ENCODE assay signal across 24 cellular contexts in genomic region chr5:180606215-180606785, GRCh38. TPM values are rescaled to one million over a fixed set of nuclear protein-coding genes. Genes with fewer than 3 reads are reported as not detected.
DNase-seq lines count a peak whose midpoint lies in the region; ATAC-seq and TF ChIP-seq lines count a peak whose summit lies in the region.
"Had no signal": no experiment of that assay in that cellular context is flagged by ENCODE, and none has a peak within 500 bp of the region (broad histone marks: within the 10 kb centered on the region; RNA-seq: fewer than 3 reads in every experiment).

No MANE protein-coding gene starts in this region.

- in situ Hi-C loops in G401 (cut with HindIII; ENCODE audit: low sequenced_read_pairs), result no loop called here

- no peaks in the 10 kb centered on the region for H3K27me3 ChIP-seq in PC-3 (ENCODE audit: low read length)
- H3K27me3 ChIP-seq: BLaER1, heart left ventricle, Peyer's patch had no signal

- H3F3A ChIP-seq in PC-3 (ENCODE audit: low read length, unreplicated experiment), result no peaks in the 10 kb centered on the region

- H3K27ac Mint-ChIP-seq in type B pancreatic cell, result no peak overlapping the region
- H3K27ac Mint-ChIP-seq: activated B cell treated with CpG ODN at 0.5 μM for 24 hours; activated naive CD4-positive, alpha-beta T cell treated with anti-CD3 and anti-CD28 coated beads, Interleukin-2, amount 10 ng/mL, durations not matched to agents 7 days and 5 days; activated T-cell treated with anti-CD3 and anti-CD28 coated beads, Interleukin-2, amount 50 U/mL, for 24 hours; dendritic cell treated with granulocyte-macrophage colony-stimulating factor and Interleukin-4, amounts not matched to agents 40 ng/mL and 50 ng/mL, for 4 days; nephron; T-helper 2 cell treated with Interferon-gamma antibody and Interleukin-4, amounts not matched to agents 5 μg/mL and 100 μg/mL, for 36 hours had no signal

- H3K4me2 ChIP-seq in PC-3 (ENCODE audit: low read length), result no peak overlapping the region
- H3K4me2 ChIP-seq: BLaER1, KMS-11, SK-N-SH had no signal

- H3K4me1 ChIP-seq in PC-3 (ENCODE audit: insufficient read depth, low read length), result no peaks in the 10 kb centered on the region
- H3K4me1 ChIP-seq: BLaER1, HAP-1, heart left ventricle, Peyer's patch had no signal

- no peak overlapping the region for H3K4me3 Mint-ChIP-seq in type B pancreatic cell
- H3K4me3 Mint-ChIP-seq: activated B cell treated with CpG ODN at 0.5 μM for 24 hours; activated naive CD4-positive, alpha-beta T cell treated with anti-CD3 and anti-CD28 coated beads, Interleukin-2, amount 10 ng/mL, durations not matched to agents 7 days and 5 days; activated T-cell treated with anti-CD3 and anti-CD28 coated beads, Interleukin-2, amount 50 U/mL, for 24 hours; dendritic cell treated with granulocyte-macrophage colony-stimulating factor and Interleukin-4, amounts not matched to agents 40 ng/mL and 50 ng/mL, for 4 days; nephron; T-helper 2 cell treated with Interferon-gamma antibody and Interleukin-4, amounts not matched to agents 5 μg/mL and 100 μg/mL, for 36 hours had no signal

- no peak overlapping the region for H3K27ac ChIP-seq in PC-3 (ENCODE audit: low read length)
- H3K27ac ChIP-seq: BLaER1, heart left ventricle, KMS-11, Peyer's patch had no signal

- no peak for ATAC-seq in Right ventricle myocardium superior (ENCODE audit: poor library complexity)
- no peak for ATAC-seq in left ventricle myocardium superior
- no peak for ATAC-seq in PC-3
- ATAC-seq in left cardiac atrium, result no peak
- ATAC-seq: heart left ventricle had no signal

- POLR2A ChIA-PET in PC-3 (lab: Charles Lee; ENCODE audit: unreplicated experiment), result no interaction called here

- DNase-seq in Right ventricle myocardium superior (peak; percentile 34), left ventricle myocardium superior (no peak), PC-3 (no peak), left cardiac atrium (peak; percentile 20), type B pancreatic cell (ENCODE audit: extremely low spot score, unreplicated experiment) (no peak), NCI-H1092 treated with DMSO at 0.1 percent for 48 hours (lab: John Stamatoyannopoulos, UW) (no peak), G401 (ENCODE audit: low spot score) (no peak)
- DNase-seq in effector CD4-positive, alpha-beta T cell, result no peak
- DNase-seq: activated B cell treated with CpG ODN at 0.5 μM for 24 hours, midbrain, NCI-H187, NCI-H2227 treated with DMSO at 0.1 percent for 48 hours had no signal

- H3K79me2 ChIP-seq in PC-3 (ENCODE audit: low read length), result no peaks in the 10 kb centered on the region

- H4K20me1 ChIP-seq in PC-3 (ENCODE audit: low read length), result no peaks in the 10 kb centered on the region
- H4K20me1 ChIP-seq: BLaER1 had no signal

- CTCF ChIA-PET in PC-3 (lab: Charles Lee), result interaction anchor here (0.5 kb wide), 1 partner anchor 72 kb away, joined by 6 read pairs; no protein-coding TSS in a partner anchor

- no peak overlapping the region for H3K9ac ChIP-seq in PC-3 (ENCODE audit: low read length)
- H3K9ac ChIP-seq: BLaER1, KMS-11, SK-N-SH had no signal

- TF ChIP-seq CTCF in PC-3 (conservative IDR thresholded peaks at IDR 0.05; ENCODE audit: low read depth, low read length), result peak; percentile 2; the same call in 1 of the 2 replicates
- peak; percentile 12 for TF ChIP-seq CTCF in type B pancreatic cell (conservative IDR thresholded peaks at IDR 0.05)

- H3K4me3 ChIP-seq in PC-3 (ENCODE audit: low read length), result no peak overlapping the region
- H3K4me3 ChIP-seq: BLaER1, HAP-1, heart left ventricle, Peyer's patch had no signal

- H3K9me3 Mint-ChIP-seq in type B pancreatic cell, result no peaks in the 10 kb centered on the region
- H3K9me3 Mint-ChIP-seq: activated B cell treated with CpG ODN at 0.5 μM for 24 hours; activated naive CD4-positive, alpha-beta T cell treated with anti-CD3 and anti-CD28 coated beads, Interleukin-2, amount 10 ng/mL, durations not matched to agents 7 days and 5 days; activated T-cell treated with anti-CD3 and anti-CD28 coated beads, Interleukin-2, amount 50 U/mL, for 24 hours; dendritic cell treated with granulocyte-macrophage colony-stimulating factor and Interleukin-4, amounts not matched to agents 40 ng/mL and 50 ng/mL, for 4 days; nephron; T-helper 2 cell treated with Interferon-gamma antibody and Interleukin-4, amounts not matched to agents 5 μg/mL and 100 μg/mL, for 36 hours had no signal

- no peaks in the 10 kb centered on the region for H3K27me3 Mint-ChIP-seq in type B pancreatic cell
- H3K27me3 Mint-ChIP-seq: activated B cell treated with CpG ODN at 0.5 μM for 24 hours; activated T-cell treated with anti-CD3 and anti-CD28 coated beads, Interleukin-2, amount 50 U/mL, for 24 hours; dendritic cell treated with granulocyte-macrophage colony-stimulating factor and Interleukin-4, amounts not matched to agents 40 ng/mL and 50 ng/mL, for 4 days had no signal

- H3K9me2 ChIP-seq in PC-3 (replicated peaks; ENCODE audit: low read length), result no peaks in the 10 kb centered on the region
- H3K9me2 ChIP-seq: SK-N-SH had no signal

- H3K36me3 ChIP-seq in PC-3 (ENCODE audit: low read depth, low read length), result no peaks in the 10 kb centered on the region
- H3K36me3 ChIP-seq: BLaER1, HAP-1, heart left ventricle, Peyer's patch had no signal

- no TSS peak for BruUV-seq in PC-3 (replicated peaks; lab: Mats Ljungman, UMichigan)

- no peak overlapping the region for H2AFZ ChIP-seq in PC-3 (ENCODE audit: low read length)

- intact Hi-C loops in Right ventricle myocardium superior (cut with DNase I), result no loop called here
- intact Hi-C loops in left ventricle myocardium superior (cut with micrococcal nuclease), result no loop called here
- intact Hi-C loops in PC-3 (cut with micrococcal nuclease), result loop anchor here (5.0 to 10.0 kb wide), 2 partner anchors 111 to 314 kb away; partner anchors contain the start of genes CNOT6 and MAPK9
- intact Hi-C loops in left cardiac atrium (cut with DNase I), result no loop called here

- peaks cover 9% of the 10 kb centered on the region for H3K4me1 Mint-ChIP-seq in type B pancreatic cell (ENCODE audit: unreplicated experiment)
- H3K4me1 Mint-ChIP-seq: activated B cell treated with CpG ODN at 0.5 μM for 24 hours, nephron had no signal

- H3K36me3 Mint-ChIP-seq in type B pancreatic cell, result no peaks in the 10 kb centered on the region
- H3K36me3 Mint-ChIP-seq: activated naive CD4-positive, alpha-beta T cell treated with anti-CD3 and anti-CD28 coated beads, Interleukin-2, amount 10 ng/mL, durations not matched to agents 7 days and 5 days had no signal

- H3K9me3 ChIP-seq in PC-3 (ENCODE audit: low read length), result no peaks in the 10 kb centered on the region
- H3K9me3 ChIP-seq: BLaER1, HAP-1, heart left ventricle, Peyer's patch, SK-N-SH had no signal

RNA-seq across cellular contexts. Expression of gene SCGB3A1, which starts 15.0 kb away (rescaled TPM):
- total RNA-seq in Right ventricle myocardium superior, result not detected
- not detected for total RNA-seq in left ventricle myocardium superior
- not detected in 2 replicates for total RNA-seq in PC-3 (2014; rRNA removed)
- not detected for total RNA-seq in left cardiac atrium
- total RNA-seq in type B pancreatic cell (ENCODE audit: low replicate concordance), result not detected in 2 replicates
- total RNA-seq in G401 (2014; rRNA removed; shearing (Covaris generic)), result not detected in 2 replicates
- total RNA-seq: activated B cell treated with CpG ODN at 0.5 μM for 24 hours, HT-29, Peyer's patch had no signal

RNA-seq across cellular contexts. Expression of gene FLT4, which starts 43.1 kb away (rescaled TPM):
- 5.6 TPM for total RNA-seq in Right ventricle myocardium superior
- 8.0 TPM for total RNA-seq in left ventricle myocardium superior
- not detected in 2 replicates for total RNA-seq in PC-3 (2014; rRNA removed)
- 1 to 10 TPM; 5.6 to 8.2 TPM for total RNA-seq in left cardiac atrium
- total RNA-seq in type B pancreatic cell (ENCODE audit: low replicate concordance), result 0.45 and 3.4 TPM in 2 replicates
- total RNA-seq in G401 (2014; rRNA removed; shearing (Covaris generic)), result 15.7 and 31.3 TPM in 2 replicates
- total RNA-seq: activated B cell treated with CpG ODN at 0.5 μM for 24 hours, HT-29 had no signal

Comparison
In these comparisons a context has a peak if more than half of its experiments do, and no peak if none do; other contexts are left out.
1. DNase-seq: peak in Right ventricle myocardium superior (single experiment) and left cardiac atrium (single experiment); none in left ventricle myocardium superior (single experiment), PC-3 (single experiment), type B pancreatic cell (single experiment), effector CD4-positive, alpha-beta T cell (single experiment), NCI-H1092 treated with DMSO at 0.1 percent for 48 hours (single experiment) and G401 (single experiment).